23 cellular contexts compared by ENCODE assay signal in the genomic region with DNA sequence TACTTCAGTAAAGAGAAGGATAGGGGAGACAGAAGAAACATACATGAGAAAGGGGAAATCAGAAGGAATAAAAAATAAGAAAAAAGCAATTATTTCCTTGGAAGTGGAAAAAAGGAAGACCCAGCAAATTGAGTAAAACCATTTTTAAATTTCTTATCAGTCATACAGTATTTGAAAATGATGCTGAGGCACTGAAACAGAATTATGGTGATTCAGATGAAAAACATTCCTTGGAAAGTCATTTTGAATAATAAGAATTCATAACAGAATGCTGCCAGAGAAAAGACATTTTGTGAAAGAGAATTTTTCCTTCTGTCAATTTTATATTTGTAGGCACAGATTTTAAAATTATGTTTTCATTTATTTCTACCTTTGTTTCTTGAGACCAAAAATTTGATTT.
DNase-seq lines count a peak whose midpoint lies in the region; TF ChIP-seq lines count a peak whose summit lies in the region.
"Had no signal": no experiment of that assay in that cellular context is flagged by ENCODE, and none has a peak within 500 bp of the region (broad histone marks: within the 10 kb centered on the region; RNA-seq: fewer than 3 reads in every experiment).

No MANE protein-coding gene starts in this region.

- H2AFZ ChIP-seq in ACC112 (ENCODE audit: low read length, unreplicated experiment): peak overlapping the region; percentile 83

- intact Hi-C loops in testis (cut with DNase I; ENCODE audit: low total_unique reads): no loop called here

- TF ChIP-seq CTCF in brain microvascular endothelial cell (IDR thresholded peaks at IDR 0.05; ENCODE audit: low read depth, low read length, missing control alignments) (no peak), testis (IDR thresholded peaks at IDR 0.05) (no peak)

- H3K79me2 ChIP-seq in ACC112 (ENCODE audit: control insufficient read depth, insufficient read depth, low read length, unreplicated experiment): no peaks in the 10 kb centered on the region

- H3K4me3 ChIP-seq in ACC112 (ENCODE audit: low read depth, low read length) (peak overlapping the region; percentile 63), brain microvascular endothelial cell (ENCODE audit: low read depth, low read length) (no peak overlapping the region), testis (no peak overlapping the region)

- H3K27ac ChIP-seq in ACC112 (ENCODE audit: low read depth, low read length) (peak overlapping the region; percentile 97), brain microvascular endothelial cell (peak overlapping the region; percentile 94), testis (no peak overlapping the region)
- H3K27ac ChIP-seq: RWPE1, WERI-Rb-1 had no signal

- DNase-seq in M059J (ENCODE audit: low read depth): peak; percentile 55
- no peak for DNase-seq in brain microvascular endothelial cell
- peak; percentile 30 for DNase-seq in iris pigment epithelial cell (ENCODE audit: low read depth)
- DNase-seq in testis: no peak
- DNase-seq in NCI-H526 (lab: John Stamatoyannopoulos, UW): no peak
- DNase-seq in NCI-H524 (lab: John Stamatoyannopoulos, UW): no peak
- DNase-seq in germinal center (ENCODE audit: low spot score): no peak
- DNase-seq: 8988T; AML-193; CD4-positive, alpha-beta memory T cell; DMS 273 treated with DMSO at 0.1 percent for 48 hours; effector CD8-positive, alpha-beta T cell; GDM1; GOT3; Kasumi-1; NCI-H1092; NCI-H2171 treated with DMSO at 0.1 percent for 48 hours; occipital lobe; stimulated activated CD4-positive, alpha-beta T cell treated with anti-CD3 and anti-CD28 coated beads, Interleukin-2, amount 100 ng/mL, for 48 hours; T-helper 9 cell; WERI-Rb-1 had no signal

- TF ChIP-seq POLR2A in testis (IDR thresholded peaks at IDR 0.05): no peak

- H3K9me3 ChIP-seq in testis: no peaks in the 10 kb centered on the region

- H3K36me3 ChIP-seq in ACC112 (ENCODE audit: insufficient read depth, low read length) (no peaks in the 10 kb centered on the region), brain microvascular endothelial cell (replicated peaks) (no peaks in the 10 kb centered on the region), testis (ENCODE audit: low read depth, missing control alignments) (no peaks in the 10 kb centered on the region)
- H3K36me3 ChIP-seq: WERI-Rb-1 had no signal

- H3K4me1 ChIP-seq in ACC112 (ENCODE audit: control insufficient read depth, insufficient read depth, low read length, unreplicated experiment) (peaks cover 33% of the 10 kb centered on the region), testis (no peaks in the 10 kb centered on the region)

- H3K27me3 ChIP-seq in ACC112 (ENCODE audit: insufficient read depth, low read length) (no peaks in the 10 kb centered on the region), brain microvascular endothelial cell (replicated peaks) (no peaks in the 10 kb centered on the region), testis (no peaks in the 10 kb centered on the region)

- in situ Hi-C loops in brain microvascular endothelial cell (cut with HindIII; ENCODE audit: low pct_ligation_motif_present, low sequenced_read_pairs): no loop called here

Comparison
In these comparisons a context has a peak if more than half of its experiments do, and no peak if none do; other contexts are left out.
1. H3K27ac ChIP-seq: peak in ACC112 (single experiment) and brain microvascular endothelial cell (single experiment); none in testis (0 of 2).
2. DNase-seq: peak in M059J (single experiment) and iris pigment epithelial cell (single experiment); none in brain microvascular endothelial cell (single experiment), testis (single experiment), NCI-H526 (0 of 2), NCI-H524 (0 of 2) and germinal center (single experiment).